1 cellular context compared by ENCODE assay signal in the genomic region with DNA sequence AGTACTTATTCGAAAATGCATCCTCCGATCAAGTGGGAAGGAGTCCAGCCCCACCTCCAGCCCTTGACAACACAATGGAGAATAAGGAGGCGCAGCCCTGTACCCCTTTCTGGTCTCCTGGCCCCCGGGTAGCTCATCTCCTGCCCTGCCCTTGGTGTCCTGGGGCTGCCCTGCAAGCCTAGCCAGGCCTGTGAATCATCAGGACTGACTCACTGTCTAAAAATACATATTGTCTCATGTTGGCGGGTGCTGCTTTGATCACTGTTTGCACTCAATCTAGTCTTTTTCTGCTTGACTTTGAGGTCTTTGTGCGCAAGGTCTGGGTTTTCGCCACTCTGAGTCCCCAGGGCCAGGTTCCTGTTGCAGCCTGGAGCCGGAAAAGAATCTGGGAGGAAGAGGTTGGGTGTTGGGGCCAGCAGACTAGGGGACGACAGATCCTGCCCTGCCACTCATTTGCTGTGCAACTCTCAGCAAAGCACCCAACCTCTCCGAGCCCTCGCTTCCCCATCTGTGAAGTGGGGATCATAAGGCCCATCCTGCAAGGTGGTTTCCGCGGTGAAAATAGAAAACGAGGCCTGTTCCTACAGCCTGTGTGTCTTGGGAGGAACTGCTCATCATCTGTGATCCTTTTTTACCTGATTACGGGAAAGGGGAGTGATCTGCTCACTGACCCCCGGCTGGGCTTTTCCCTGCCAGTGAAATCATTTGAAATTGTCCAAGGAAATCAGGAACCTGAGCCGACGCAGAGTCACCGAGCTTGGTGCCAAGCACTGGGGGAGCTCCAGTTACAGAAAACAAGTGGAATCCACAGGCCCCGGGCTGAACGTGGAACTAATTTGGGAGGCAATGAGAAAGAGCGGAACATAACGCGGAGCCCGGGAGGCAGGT.
TF ChIP-seq lines count a peak whose summit lies in the region.

No MANE protein-coding gene starts in this region.

TF ChIP-seq in HepG2, 621 proteins besides CTCF, POLR2A, EP300 and RAD21 (continued from another document and continues in another):
- TF ChIP-seq, protein P1, sequence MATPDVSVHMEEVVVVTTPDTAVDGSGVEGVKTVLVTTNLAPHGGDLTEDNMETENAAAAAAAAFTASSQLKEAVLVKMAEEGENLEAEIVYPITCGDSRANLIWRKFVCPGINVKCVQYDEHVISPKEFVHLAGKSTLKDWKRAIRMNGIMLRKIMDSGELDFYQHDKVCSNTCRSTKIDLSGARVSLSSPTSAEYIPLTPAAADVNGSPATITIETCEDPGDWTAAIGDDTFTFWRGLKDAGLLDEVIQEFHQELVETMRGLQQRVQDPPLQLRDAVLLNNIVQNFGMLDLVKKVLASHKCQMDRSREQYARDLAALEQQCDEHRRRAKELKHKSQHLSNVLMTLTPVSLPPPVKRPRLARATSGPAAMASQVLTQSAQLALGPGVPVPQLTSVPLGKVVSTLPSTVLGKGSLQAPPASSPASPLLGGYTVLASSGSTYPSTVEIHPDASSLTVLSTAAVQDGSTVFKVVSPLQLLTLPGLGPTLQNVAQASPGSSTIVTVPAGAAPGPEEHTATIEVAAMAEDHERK (CRISPR knock-in tag; IDR thresholded peaks at IDR 0.05; ENCODE audit: low read depth), result no peak; the same call in 1 of the 2 replicates
- peak; percentile 85; the same call in 1 of the 2 replicates for TF ChIP-seq BCL3 (CRISPR knock-in tag; IDR thresholded peaks at IDR 0.05)
- TF ChIP-seq HOXA5 (CRISPR knock-in tag; IDR thresholded peaks at IDR 0.05), result no peak; the same call in 1 of the 2 replicates
- peak; percentile 97 for TF ChIP-seq DPF2 (CRISPR knock-in tag; IDR thresholded peaks at IDR 0.05; ENCODE audit: borderline replicate concordance, low read depth)
- TF ChIP-seq FOXA3 (CRISPR knock-in tag; IDR thresholded peaks at IDR 0.05), result peak; percentile 91; the same call in 1 of the 2 replicates
- TF ChIP-seq JUN (CRISPR knock-in tag; IDR thresholded peaks at IDR 0.05), result peak; percentile 100
- no peak for TF ChIP-seq MAFF (IDR thresholded peaks at IDR 0.05; ENCODE audit: low read depth, low read length)
- TF ChIP-seq SETDB1 (CRISPR knock-in tag; IDR thresholded peaks at IDR 0.05; ENCODE audit: borderline replicate concordance), result no peak
- TF ChIP-seq, protein P2, sequence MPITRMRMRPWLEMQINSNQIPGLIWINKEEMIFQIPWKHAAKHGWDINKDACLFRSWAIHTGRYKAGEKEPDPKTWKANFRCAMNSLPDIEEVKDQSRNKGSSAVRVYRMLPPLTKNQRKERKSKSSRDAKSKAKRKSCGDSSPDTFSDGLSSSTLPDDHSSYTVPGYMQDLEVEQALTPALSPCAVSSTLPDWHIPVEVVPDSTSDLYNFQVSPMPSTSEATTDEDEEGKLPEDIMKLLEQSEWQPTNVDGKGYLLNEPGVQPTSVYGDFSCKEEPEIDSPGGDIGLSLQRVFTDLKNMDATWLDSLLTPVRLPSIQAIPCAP (CRISPR knock-in tag; IDR thresholded peaks at IDR 0.05; ENCODE audit: low read depth), result no peak
- TF ChIP-seq ZNF577 (CRISPR knock-in tag; IDR thresholded peaks at IDR 0.05; ENCODE audit: borderline replicate concordance, low read depth), result no peak
- no peak for TF ChIP-seq PREB (CRISPR knock-in tag; IDR thresholded peaks at IDR 0.05)
- peak; percentile 23; the same call in 1 of the 2 replicates for TF ChIP-seq BORCS8-MEF2B (CRISPR knock-in tag; IDR thresholded peaks at IDR 0.05)
- 0 out of 2 replicates have a peak, but pooled peaks have one; percentile 43 for TF ChIP-seq ZFYVE20 (CRISPR knock-in tag; IDR thresholded peaks at IDR 0.05; ENCODE audit: borderline replicate concordance, low read depth)
- TF ChIP-seq ZNF670 (CRISPR knock-in tag; IDR thresholded peaks at IDR 0.05; ENCODE audit: borderline replicate concordance), result peak; percentile 78; the same call in 1 of the 2 replicates
- TF ChIP-seq, protein P3, sequence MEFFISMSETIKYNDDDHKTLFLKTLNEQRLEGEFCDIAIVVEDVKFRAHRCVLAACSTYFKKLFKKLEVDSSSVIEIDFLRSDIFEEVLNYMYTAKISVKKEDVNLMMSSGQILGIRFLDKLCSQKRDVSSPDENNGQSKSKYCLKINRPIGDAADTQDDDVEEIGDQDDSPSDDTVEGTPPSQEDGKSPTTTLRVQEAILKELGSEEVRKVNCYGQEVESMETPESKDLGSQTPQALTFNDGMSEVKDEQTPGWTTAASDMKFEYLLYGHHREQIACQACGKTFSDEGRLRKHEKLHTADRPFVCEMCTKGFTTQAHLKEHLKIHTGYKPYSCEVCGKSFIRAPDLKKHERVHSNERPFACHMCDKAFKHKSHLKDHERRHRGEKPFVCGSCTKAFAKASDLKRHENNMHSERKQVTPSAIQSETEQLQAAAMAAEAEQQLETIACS (CRISPR knock-in tag; IDR thresholded peaks at IDR 0.05), result no peak
- TF ChIP-seq YEATS4 (CRISPR knock-in tag; IDR thresholded peaks at IDR 0.05; ENCODE audit: borderline replicate concordance), result peak; percentile 86
- no peak for TF ChIP-seq ATRX (CRISPR knock-in tag; IDR thresholded peaks at IDR 0.05; ENCODE audit: borderline replicate concordance)
- peak; percentile 92 for TF ChIP-seq ZNF441 (CRISPR knock-in tag; IDR thresholded peaks at IDR 0.05; ENCODE audit: borderline replicate concordance)
- TF ChIP-seq ZMAT5 (CRISPR knock-in tag; IDR thresholded peaks at IDR 0.05; ENCODE audit: borderline replicate concordance, low read depth), result no peak
- TF ChIP-seq KLF13 (CRISPR knock-in tag; IDR thresholded peaks at IDR 0.05), result no peak
- peak; percentile 50; the same call in 1 of the 2 replicates for TF ChIP-seq EED (CRISPR knock-in tag; IDR thresholded peaks at IDR 0.05)
- peak; percentile 96; the same call in 1 of the 2 replicates for TF ChIP-seq ZNF350 (CRISPR knock-in tag; IDR thresholded peaks at IDR 0.05; ENCODE audit: borderline replicate concordance, low read depth)
- no peak; the same call in 1 of the 2 replicates for TF ChIP-seq ZNF589 (CRISPR knock-in tag; conservative IDR thresholded peaks at IDR 0.05)
- TF ChIP-seq, protein P4, sequence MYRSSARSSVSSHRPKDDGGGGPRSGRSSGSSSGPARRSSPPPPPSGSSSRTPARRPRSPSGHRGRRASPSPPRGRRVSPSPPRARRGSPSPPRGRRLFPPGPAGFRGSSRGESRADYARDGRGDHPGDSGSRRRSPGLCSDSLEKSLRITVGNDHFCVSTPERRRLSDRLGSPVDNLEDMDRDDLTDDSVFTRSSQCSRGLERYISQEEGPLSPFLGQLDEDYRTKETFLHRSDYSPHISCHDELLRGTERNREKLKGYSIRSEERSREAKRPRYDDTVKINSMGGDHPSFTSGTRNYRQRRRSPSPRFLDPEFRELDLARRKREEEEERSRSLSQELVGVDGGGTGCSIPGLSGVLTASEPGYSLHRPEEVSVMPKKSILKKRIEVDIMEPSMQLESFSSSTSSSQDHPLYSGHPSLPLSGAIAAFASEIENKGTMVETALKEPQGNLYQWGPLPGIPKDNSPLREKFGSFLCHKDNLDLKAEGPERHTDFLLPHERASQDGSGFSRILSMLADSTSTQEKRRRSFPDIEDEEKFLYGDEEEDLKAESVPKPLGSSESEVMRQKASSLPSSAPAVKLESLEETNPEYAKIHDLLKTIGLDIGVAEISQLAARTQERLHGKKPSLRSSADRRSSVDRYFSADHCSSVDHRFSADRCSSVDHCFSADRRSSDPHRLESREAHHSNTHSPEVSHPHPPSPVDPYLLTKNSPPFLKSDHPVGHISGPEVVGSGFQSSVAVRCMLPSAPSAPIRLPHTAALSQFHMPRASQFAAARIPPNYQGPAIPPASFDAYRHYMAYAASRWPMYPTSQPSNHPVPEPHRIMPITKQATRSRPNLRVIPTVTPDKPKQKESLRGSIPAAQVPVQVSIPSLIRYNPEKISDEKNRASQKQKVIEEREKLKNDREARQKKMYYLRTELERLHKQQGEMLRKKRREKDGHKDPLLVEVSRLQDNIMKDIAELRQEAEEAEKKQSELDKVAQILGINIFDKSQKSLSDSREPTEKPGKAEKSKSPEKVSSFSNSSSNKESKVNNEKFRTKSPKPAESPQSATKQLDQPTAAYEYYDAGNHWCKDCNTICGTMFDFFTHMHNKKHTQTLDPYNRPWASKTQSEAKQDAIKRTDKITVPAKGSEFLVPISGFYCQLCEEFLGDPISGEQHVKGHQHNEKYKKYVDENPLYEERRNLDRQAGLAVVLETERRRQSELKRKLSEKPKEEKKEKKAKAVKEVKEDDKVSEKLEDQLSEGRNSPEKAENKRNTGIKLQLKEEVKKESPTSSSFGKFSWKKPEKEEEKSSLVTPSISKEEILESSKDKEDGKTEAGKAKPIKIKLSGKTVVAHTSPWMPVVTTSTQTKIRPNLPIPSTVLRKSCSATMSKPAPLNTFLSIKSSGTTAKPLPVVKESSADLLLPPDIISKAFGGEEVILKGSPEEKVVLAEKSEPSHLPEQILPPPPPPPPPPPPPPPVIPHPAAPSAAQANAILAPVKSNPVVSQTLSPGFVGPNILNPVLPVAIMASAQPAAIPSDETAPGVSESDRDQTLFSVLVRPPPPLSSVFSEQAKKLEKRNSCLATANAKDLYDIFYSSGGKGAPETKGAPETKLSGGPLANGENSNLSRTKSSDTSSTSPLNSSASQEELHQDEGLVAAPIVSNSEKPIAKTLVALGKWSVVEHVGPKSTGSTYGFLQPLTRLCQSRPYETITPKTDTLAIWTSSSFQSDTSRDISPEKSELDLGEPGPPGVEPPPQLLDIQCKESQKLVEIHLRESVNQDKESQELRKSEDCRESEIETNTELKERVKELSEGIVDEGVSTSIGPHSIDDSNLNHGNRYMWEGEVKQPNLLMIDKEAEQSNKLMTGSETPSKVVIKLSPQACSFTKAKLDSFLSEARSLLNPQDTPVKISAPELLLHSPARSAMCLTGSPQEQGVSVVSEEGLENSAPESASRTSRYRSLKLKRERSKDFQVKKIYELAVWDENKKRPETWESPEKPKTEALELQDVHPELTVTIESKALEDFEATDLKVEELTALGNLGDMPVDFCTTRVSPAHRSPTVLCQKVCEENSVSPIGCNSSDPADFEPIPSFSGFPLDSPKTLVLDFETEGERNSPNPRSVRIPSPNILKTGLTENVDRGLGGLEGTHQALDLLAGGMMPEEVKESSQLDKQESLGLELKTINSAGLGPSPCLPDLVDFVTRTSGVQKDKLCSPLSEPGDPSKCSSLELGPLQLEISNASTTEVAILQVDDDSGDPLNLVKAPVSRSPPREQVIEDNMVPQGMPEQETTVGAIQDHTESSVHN (CRISPR knock-in tag; IDR thresholded peaks at IDR 0.05), result no peak
- TF ChIP-seq NR2F1 (CRISPR knock-in tag; IDR thresholded peaks at IDR 0.05), result peak; percentile 61 to 67; a peak in 3 of 4 replicates
- TF ChIP-seq NCOA2 (CRISPR knock-in tag; IDR thresholded peaks at IDR 0.05), result peak; percentile 94
- TF ChIP-seq ZNF260 (CRISPR knock-in tag; IDR thresholded peaks at IDR 0.05; ENCODE audit: borderline replicate concordance, low read depth), result no peak
- TF ChIP-seq, protein P5, sequence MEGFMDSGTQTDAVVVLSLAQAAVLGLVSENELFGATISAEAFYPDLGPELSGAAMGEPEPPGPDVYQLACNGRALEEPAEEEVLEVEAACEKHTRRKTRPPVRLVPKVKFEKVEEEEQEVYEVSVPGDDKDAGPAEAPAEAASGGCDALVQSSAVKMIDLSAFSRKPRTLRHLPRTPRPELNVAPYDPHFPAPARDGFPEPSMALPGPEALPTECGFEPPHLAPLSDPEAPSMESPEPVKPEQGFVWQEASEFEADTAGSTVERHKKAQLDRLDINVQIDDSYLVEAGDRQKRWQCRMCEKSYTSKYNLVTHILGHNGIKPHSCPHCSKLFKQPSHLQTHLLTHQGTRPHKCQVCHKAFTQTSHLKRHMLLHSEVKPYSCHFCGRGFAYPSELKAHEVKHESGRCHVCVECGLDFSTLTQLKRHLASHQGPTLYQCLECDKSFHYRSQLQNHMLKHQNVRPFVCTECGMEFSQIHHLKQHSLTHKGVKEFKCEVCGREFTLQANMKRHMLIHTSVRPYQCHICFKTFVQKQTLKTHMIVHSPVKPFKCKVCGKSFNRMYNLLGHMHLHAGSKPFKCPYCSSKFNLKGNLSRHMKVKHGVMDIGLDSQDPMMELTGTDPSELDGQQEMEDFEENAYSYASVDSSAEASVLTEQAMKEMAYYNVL (CRISPR knock-in tag; IDR thresholded peaks at IDR 0.05; ENCODE audit: borderline replicate concordance), result peak; percentile 98
- TF ChIP-seq, protein P6, sequence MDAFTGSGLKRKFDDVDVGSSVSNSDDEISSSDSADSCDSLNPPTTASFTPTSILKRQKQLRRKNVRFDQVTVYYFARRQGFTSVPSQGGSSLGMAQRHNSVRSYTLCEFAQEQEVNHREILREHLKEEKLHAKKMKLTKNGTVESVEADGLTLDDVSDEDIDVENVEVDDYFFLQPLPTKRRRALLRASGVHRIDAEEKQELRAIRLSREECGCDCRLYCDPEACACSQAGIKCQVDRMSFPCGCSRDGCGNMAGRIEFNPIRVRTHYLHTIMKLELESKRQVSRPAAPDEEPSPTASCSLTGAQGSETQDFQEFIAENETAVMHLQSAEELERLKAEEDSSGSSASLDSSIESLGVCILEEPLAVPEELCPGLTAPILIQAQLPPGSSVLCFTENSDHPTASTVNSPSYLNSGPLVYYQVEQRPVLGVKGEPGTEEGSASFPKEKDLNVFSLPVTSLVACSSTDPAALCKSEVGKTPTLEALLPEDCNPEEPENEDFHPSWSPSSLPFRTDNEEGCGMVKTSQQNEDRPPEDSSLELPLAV (CRISPR knock-in tag; conservative IDR thresholded peaks at IDR 0.05; ENCODE audit: low read depth), result no peak
- TF ChIP-seq, protein P7, sequence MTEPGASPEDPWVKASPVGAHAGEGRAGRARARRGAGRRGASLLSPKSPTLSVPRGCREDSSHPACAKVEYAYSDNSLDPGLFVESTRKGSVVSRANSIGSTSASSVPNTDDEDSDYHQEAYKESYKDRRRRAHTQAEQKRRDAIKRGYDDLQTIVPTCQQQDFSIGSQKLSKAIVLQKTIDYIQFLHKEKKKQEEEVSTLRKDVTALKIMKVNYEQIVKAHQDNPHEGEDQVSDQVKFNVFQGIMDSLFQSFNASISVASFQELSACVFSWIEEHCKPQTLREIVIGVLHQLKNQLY (CRISPR knock-in tag; IDR thresholded peaks at IDR 0.05), result peak; percentile 88
